Comparison of ENCODE assay signal across 11 cellular contexts in the genomic region with DNA sequence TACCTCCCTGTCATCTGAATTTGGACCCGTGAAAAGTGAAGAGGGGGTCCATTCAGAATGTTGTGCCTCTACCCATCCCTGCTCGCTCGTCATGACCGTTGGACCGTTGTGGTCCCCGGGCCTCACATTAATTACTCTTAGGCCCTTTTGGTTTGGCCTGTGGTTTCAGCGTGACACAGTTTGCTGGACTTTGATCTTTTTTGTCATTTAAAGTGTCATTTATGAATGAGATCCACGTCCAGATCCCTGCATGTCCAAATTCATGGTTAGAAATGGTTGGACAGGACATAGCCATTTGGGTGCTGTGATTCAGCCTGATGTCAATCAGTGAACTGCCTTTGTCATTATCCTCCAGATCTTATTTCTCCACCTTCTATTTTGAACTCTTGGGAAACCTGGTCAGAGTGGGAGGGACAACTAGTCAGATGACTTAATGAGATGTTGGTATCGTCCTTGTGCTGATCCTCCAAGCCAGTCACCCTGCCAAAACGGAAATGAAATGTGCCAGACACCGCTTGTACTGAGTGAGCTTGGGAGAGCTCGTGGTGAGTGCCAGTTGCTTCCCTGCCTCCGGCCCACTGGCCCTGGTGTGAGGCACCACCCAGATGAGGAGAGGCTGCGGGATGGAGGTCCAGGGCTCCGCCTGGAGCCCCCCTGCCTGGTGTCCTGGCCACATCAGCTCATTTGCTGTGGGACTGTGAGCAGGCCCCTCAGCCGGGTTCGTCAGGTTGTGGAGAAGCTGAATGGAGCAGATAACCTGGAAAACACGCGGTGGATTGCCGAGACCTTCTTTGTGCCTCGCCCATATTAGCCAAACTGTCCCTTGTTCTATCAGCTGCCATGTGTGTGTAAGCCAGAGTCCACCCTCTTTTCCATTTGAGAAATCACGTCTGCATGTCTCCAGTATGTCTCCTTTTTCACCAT.
DNase-seq lines count a peak whose midpoint lies in the region; ATAC-seq and TF ChIP-seq lines count a peak whose summit lies in the region.
"Had no signal": no experiment of that assay in that cellular context is flagged by ENCODE, and none has a peak within 500 bp of the region (broad histone marks: within the 10 kb centered on the region; RNA-seq: fewer than 3 reads in every experiment).

No MANE protein-coding gene starts in this region.

- H3K36me3 ChIP-seq in BLaER1 treated with 17β-estradiol and CSF1 and Interleukin-3, amounts not matched to agents 10 nM and 100 nM: peaks cover 25 to 96% (median 86%) of the 10 kb centered on the region in 11 experiments
- H3K36me3 ChIP-seq in PC-3 (ENCODE audit: low read depth, low read length): peaks cover 37% of the 10 kb centered on the region
- H3K36me3 ChIP-seq in mucosa of descending colon (ENCODE audit: low read depth): no peaks in the 10 kb centered on the region
- no peaks in the 10 kb centered on the region for H3K36me3 ChIP-seq in WERI-Rb-1

- H2AFZ ChIP-seq in PC-3 (ENCODE audit: low read length): no peak overlapping the region

- no peaks in the 10 kb centered on the region for H3K27me3 ChIP-seq in BLaER1 treated with 17β-estradiol and CSF1 and Interleukin-3, amounts not matched to agents 10 nM and 100 nM
- no peaks in the 10 kb centered on the region for H3K27me3 ChIP-seq in PC-3 (ENCODE audit: low read length)
- no peaks in the 10 kb centered on the region for H3K27me3 ChIP-seq in WERI-Rb-1 (ENCODE audit: insufficient read depth, low read depth, severe bottlenecking)

- H3K79me2 ChIP-seq in PC-3 (ENCODE audit: low read length): peaks cover 94% of the 10 kb centered on the region

- TF ChIP-seq CTCF in PC-3 (conservative IDR thresholded peaks at IDR 0.05; ENCODE audit: low read depth, low read length) (no peak), coronary artery (IDR thresholded peaks at IDR 0.05) (no peak), mucosa of descending colon (IDR thresholded peaks at IDR 0.05) (no peak), WERI-Rb-1 (IDR thresholded peaks at IDR 0.05; ENCODE audit: low read depth, low read length) (no peak)

- H3K4me1 ChIP-seq in BLaER1 treated with 17β-estradiol and CSF1 and Interleukin-3, amounts not matched to agents 10 nM and 100 nM: peaks cover 57 to 97% (median 85%) of the 10 kb centered on the region in 10 experiments
- H3K4me1 ChIP-seq in PC-3 (ENCODE audit: insufficient read depth, low read length) (peaks cover 91% of the 10 kb centered on the region), mucosa of descending colon (ENCODE audit: low read depth) (peaks cover 49% of the 10 kb centered on the region)

- POLR2A ChIA-PET in PC-3 (lab: Charles Lee; ENCODE audit: unreplicated experiment): interaction anchor here (0.5 kb wide), 1 partner anchor 10 kb away, joined by 6 read pairs; no protein-coding TSS in a partner anchor

- peak overlapping the region; percentile 23 to 94 (median 91); a peak in 21 of 22 replicates for H3K4me2 ChIP-seq in BLaER1 treated with 17β-estradiol and CSF1 and Interleukin-3, amounts not matched to agents 10 nM and 100 nM
- H3K4me2 ChIP-seq in PC-3 (ENCODE audit: low read length): no peak overlapping the region

- peak overlapping the region in 2 of 11 experiments; percentile 11 to 15; a peak in 2 of 22 replicates for H3K9ac ChIP-seq in BLaER1 treated with 17β-estradiol and CSF1 and Interleukin-3, amounts not matched to agents 10 nM and 100 nM
- no peak overlapping the region for H3K9ac ChIP-seq in PC-3 (ENCODE audit: low read length)

- no TSS peak for BruUV-seq in PC-3 (replicated peaks; lab: Mats Ljungman, UMichigan)

- ATAC-seq in PC-3: no peak
- peak; percentile 61 for ATAC-seq in mucosa of descending colon
- ATAC-seq: HCT116 had no signal

- no peak overlapping the region for H3K4me3 ChIP-seq in BLaER1 treated with 17β-estradiol and CSF1 and Interleukin-3, amounts not matched to agents 10 nM and 100 nM
- no peak overlapping the region for H3K4me3 ChIP-seq in PC-3 (ENCODE audit: low read length)
- no peak overlapping the region for H3K4me3 ChIP-seq in coronary artery
- H3K4me3 ChIP-seq in mucosa of descending colon: no peak overlapping the region
- no peak overlapping the region for H3K4me3 ChIP-seq in WERI-Rb-1 (ENCODE audit: low read depth, low read length)

- H3F3A ChIP-seq in PC-3 (ENCODE audit: low read length, unreplicated experiment): peaks cover 9% of the 10 kb centered on the region

- CTCF ChIA-PET in PC-3 (lab: Charles Lee): no interaction called here

- H3K9me2 ChIP-seq in PC-3 (replicated peaks; ENCODE audit: low read length): no peaks in the 10 kb centered on the region

- H3K27ac ChIP-seq in BLaER1 treated with 17β-estradiol and CSF1 and Interleukin-3, amounts not matched to agents 10 nM and 100 nM: peak overlapping the region in 9 of 11 experiments; percentile 1 to 73 (median 47); a peak in 13 of 22 replicates
- H3K27ac ChIP-seq in PC-3 (ENCODE audit: low read length) (peak overlapping the region; percentile 96), coronary artery (peak overlapping the region in 1 of 2 donors; percentile 63), WERI-Rb-1 (no peak overlapping the region)

- peaks cover 30 to 100% (median 100%) of the 10 kb centered on the region in 11 experiments; a peak in 20 of 22 replicates for H4K20me1 ChIP-seq in BLaER1 treated with 17β-estradiol and CSF1 and Interleukin-3, amounts not matched to agents 10 nM and 100 nM
- no peaks in the 10 kb centered on the region for H4K20me1 ChIP-seq in PC-3 (ENCODE audit: low read length)

- DNase-seq in PC-3: peak; percentile 38
- DNase-seq in coronary artery (ENCODE audit: low spot score): peak; percentile 77
- DNase-seq in mucosa of descending colon: peak in 2 of 3 donors; percentile 68 to 77
- DNase-seq in NCI-H2227 (lab: John Stamatoyannopoulos, UW; ENCODE audit: unreplicated experiment): no peak
- no peak for DNase-seq in GF-D8 (lab: John Stamatoyannopoulos, UW)
- DNase-seq in WERI-Rb-1: no peak
- DNase-seq in NK-92 treated with Interleukin-12 subunit alpha and Interleukin-12 subunit beta, amount 100 ng/mL, for 24 hours (lab: John Stamatoyannopoulos, UW): no peak
- DNase-seq: midbrain, trophoblast cell had no signal

- H3K9me3 ChIP-seq in BLaER1 treated with 17β-estradiol and CSF1 and Interleukin-3, amounts not matched to agents 10 nM and 100 nM (replicated peaks in 1 of 11): peaks cover 0 to 41% (median 10%) of the 10 kb centered on the region in 11 experiments; a peak in 14 of 22 replicates
- H3K9me3 ChIP-seq in PC-3 (ENCODE audit: low read length) (no peaks in the 10 kb centered on the region; the same call in 1 of the 2 replicates), mucosa of descending colon (no peaks in the 10 kb centered on the region), WERI-Rb-1 (ENCODE audit: severe bottlenecking) (no peaks in the 10 kb centered on the region)

- intact Hi-C loops in PC-3 (cut with micrococcal nuclease) (loop anchor here (10.0 kb wide), 1 partner anchor 129 kb away; no protein-coding TSS in a partner anchor), mucosa of descending colon (cut with DNase I, micrococcal nuclease) (no loop called here)

Comparison
In these comparisons a context has a peak if more than half of its experiments do, and no peak if none do; other contexts are left out.
1. DNase-seq: peak in PC-3 (single experiment), coronary artery (single experiment) and mucosa of descending colon (2 of 3); none in NCI-H2227 (single experiment), GF-D8 (single experiment), WERI-Rb-1 (single experiment) and NK-92 treated with Interleukin-12 subunit alpha and Interleukin-12 subunit beta, amount 100 ng/mL, for 24 hours (single experiment).